ENCODE assay signal across 1 cellular context in genomic region chr17:76204277-76204676, GRCh38.
TF ChIP-seq lines count a peak whose summit lies in the region.

No MANE protein-coding gene starts in this region.

TF ChIP-seq in HepG2, 621 proteins besides CTCF, POLR2A, EP300 and RAD21 (continued from another document):
- TF ChIP-seq ZNF646 (CRISPR knock-in tag; IDR thresholded peaks at IDR 0.05) = no peak
- TF ChIP-seq PREB (CRISPR knock-in tag; IDR thresholded peaks at IDR 0.05) = no peak
- TF ChIP-seq ZFYVE20 (CRISPR knock-in tag; IDR thresholded peaks at IDR 0.05; ENCODE audit: borderline replicate concordance, low read depth) = no peak
- no peak for TF ChIP-seq ZNF564 (CRISPR knock-in tag; IDR thresholded peaks at IDR 0.05)
- no peak for TF ChIP-seq PCBP1 (IDR thresholded peaks at IDR 0.05; ENCODE audit: borderline replicate concordance, low read depth, low read length)
- no peak for TF ChIP-seq ZFP62 (CRISPR knock-in tag; IDR thresholded peaks at IDR 0.05)
- peak; percentile 55 for TF ChIP-seq NR2F6 (IDR thresholded peaks at IDR 0.05)
- no peak for TF ChIP-seq NR2F6 (CRISPR knock-in tag; IDR thresholded peaks at IDR 0.05)
- TF ChIP-seq FOSL2 (CRISPR knock-in tag; IDR thresholded peaks at IDR 0.05) = peak; percentile 42; the same call in 1 of the 2 replicates
- TF ChIP-seq ZNF883 (CRISPR knock-in tag; IDR thresholded peaks at IDR 0.05; ENCODE audit: not compliant biosample characterization) = no peak
- no peak for TF ChIP-seq NFYB (CRISPR knock-in tag; IDR thresholded peaks at IDR 0.05)
- no peak for TF ChIP-seq AGO2 (optimal IDR thresholded peaks at IDR 0.05; ENCODE audit: low read depth, low read length)
- no peak for TF ChIP-seq MZF1 (CRISPR knock-in tag; IDR thresholded peaks at IDR 0.05; ENCODE audit: borderline replicate concordance)
- peak in 1 of 2 experiments; percentile 71; a peak in 2 of 4 replicates for TF ChIP-seq NR2F1 (CRISPR knock-in tag; IDR thresholded peaks at IDR 0.05)
- no peak for TF ChIP-seq MLXIP (CRISPR knock-in tag; IDR thresholded peaks at IDR 0.05; ENCODE audit: borderline replicate concordance)
- 0 out of 2 replicates have a peak, but pooled peaks have one; percentile 20 for TF ChIP-seq MAZ (IDR thresholded peaks at IDR 0.05; ENCODE audit: borderline replicate concordance, low read depth, low read length)
- no peak for TF ChIP-seq MAZ (CRISPR knock-in tag; IDR thresholded peaks at IDR 0.05; ENCODE audit: low read depth)
- no peak for TF ChIP-seq ARNT2 (CRISPR knock-in tag; IDR thresholded peaks at IDR 0.05; ENCODE audit: low read depth)
- no peak for TF ChIP-seq TARDBP (CRISPR knock-in tag; IDR thresholded peaks at IDR 0.05)
